In genomic region chr11:65389294-65389980, GRCh38 we compare ENCODE assay signal across 9 cellular contexts. TPM values are rescaled to one million over a fixed set of nuclear protein-coding genes. Genes with fewer than 3 reads are reported as not detected.
DNase-seq lines count a peak whose midpoint lies in the region; ATAC-seq and TF ChIP-seq lines count a peak whose summit lies in the region.
"Had no signal": no experiment of that assay in that cellular context is flagged by ENCODE, and none has a peak within 500 bp of the region (broad histone marks: within the 10 kb centered on the region; RNA-seq: fewer than 3 reads in every experiment).

No MANE protein-coding gene starts in this region.

- no peaks in the 10 kb centered on the region for H3K9me3 ChIP-seq in esophagus (ENCODE audit: control insufficient read depth in 2 of 2, insufficient read depth in 1 of 2, low read depth in 1 of 2, low read length in 1 of 2)
- H3K9me3 ChIP-seq in gastrocnemius medialis = no peaks in the 10 kb centered on the region

- H3K27ac ChIP-seq in esophagus (ENCODE audit: low read depth in 2 of 2, low read length in 1 of 2) (peak overlapping the region; percentile 49 to 58), gastrocnemius medialis (peak overlapping the region; percentile 38 to 100 (median 82))

- H3K4me1 ChIP-seq in esophagus (ENCODE audit: control insufficient read depth in 2 of 2, insufficient read depth in 2 of 2, low read length in 1 of 2) (peaks cover 17 to 32% of the 10 kb centered on the region in 2 donors), gastrocnemius medialis (peaks cover 42 to 43% of the 10 kb centered on the region in 2 donors)

- H3K36me3 ChIP-seq in esophagus (ENCODE audit: control insufficient read depth in 2 of 2, insufficient read depth in 2 of 2, low read length in 1 of 2) (peaks cover 9 to 44% of the 10 kb centered on the region in 2 donors), gastrocnemius medialis (peaks cover 0 to 20% of the 10 kb centered on the region in 2 donors)

- H3K4me3 ChIP-seq in esophagus (ENCODE audit: low read depth in 1 of 2, low read length in 2 of 2) (peak overlapping the region; percentile 32 to 84), gastrocnemius medialis (no peak overlapping the region)

- H3K27me3 ChIP-seq in esophagus (ENCODE audit: control insufficient read depth in 1 of 2, insufficient read depth in 2 of 2, low read length in 2 of 2) (no peaks in the 10 kb centered on the region), gastrocnemius medialis (no peaks in the 10 kb centered on the region)

- in situ Hi-C loops in G401 (cut with HindIII; ENCODE audit: low sequenced_read_pairs) = no loop called here
- in situ Hi-C loops in gastrocnemius medialis (cut with MboI; ENCODE audit: low sequenced_read_pairs in 4 of 4) = no loop called here

- no peak for TF ChIP-seq CTCF in gastrocnemius medialis (IDR thresholded peaks at IDR 0.05 in 4 of 5, conservative IDR thresholded peaks at IDR 0.05 in 1 of 5)

- WGBS in esophagus, 2 donors = 83 to 85% methylated on average over 19 to 20 of the region's 20 CpGs

- DNase-seq in G401 (ENCODE audit: low spot score) = peak; percentile 28
- DNase-seq in RPMI8226 = peak; percentile 53
- no peak for DNase-seq in gastrocnemius medialis
- no peak for DNase-seq in hypothalamus (lab: John Stamatoyannopoulos, UW)
- DNase-seq in NCI-H1436 treated with DMSO at 0.1 percent for 48 hours (lab: John Stamatoyannopoulos, UW) = no peak
- no peak for DNase-seq in NCI-H1105 (lab: John Stamatoyannopoulos, UW)
- no peak for DNase-seq in NCI-H526 treated with DMSO at 0.1 percent for 48 hours (lab: John Stamatoyannopoulos, UW)
- DNase-seq: NCI-H1930 had no signal

- intact Hi-C loops in gastrocnemius medialis (cut with DNase I; ENCODE audit: low total_unique reads) = no loop called here

- TF ChIP-seq POLR2A in gastrocnemius medialis (IDR thresholded peaks at IDR 0.05) = no peak

- no peak for ATAC-seq in gastrocnemius medialis

RNA-seq across cellular contexts. Expression of gene FRMD8, which starts 3.0 kb away (rescaled TPM):
- total RNA-seq in G401 (2014; rRNA removed; shearing (Covaris generic)) = 31.1 and 40.1 TPM in 2 replicates
- polyA plus RNA-seq in esophagus = 10 to 100 TPM; 25.2 to 27.8 TPM
- total RNA-seq in gastrocnemius medialis = 10 to 100 TPM; 11.5 to 51.7 (median 20.1) TPM

RNA-seq across cellular contexts. Expression of gene SLC25A45, which starts 7.0 kb away (rescaled TPM):
- 1.1 TPM in 1 of 2 replicates, not detected in the other for total RNA-seq in G401 (2014; rRNA removed; shearing (Covaris generic))
- 1 to 10 TPM; 2.4 to 6.0 TPM for polyA plus RNA-seq in esophagus
- 10 to 100 TPM in 1 of 4 donors, 1 to 10 TPM in 3; 2.6 to 12.4 (median 5.6) TPM for total RNA-seq in gastrocnemius medialis

RNA-seq across cellular contexts. Expression of gene NEAT1, which starts 33.2 kb away (rescaled TPM):
- total RNA-seq in G401 (2014; rRNA removed; shearing (Covaris generic)) = 4.4 and 12.4 TPM in 2 replicates
- 1,000 to 10,000 TPM in 1 of 2 donors, 100 to 1,000 TPM in 1; 536 to 1,203 TPM for polyA plus RNA-seq in esophagus
- total RNA-seq in gastrocnemius medialis = 100 to 1,000 TPM in 1 of 4 donors, 10 to 100 TPM in 3; 24.1 to 472 (median 32.8) TPM

RNA-seq across cellular contexts. Expression of gene TIGD3, which starts 34.9 kb away (rescaled TPM):
- total RNA-seq in G401 (2014; rRNA removed; shearing (Covaris generic)) = 0.12 and 1.9 TPM in 2 replicates
- polyA plus RNA-seq in esophagus = under 1 TPM; 0.10 to 0.16 TPM
- under 1 TPM; 0.16 to 0.71 (median 0.48) TPM for total RNA-seq in gastrocnemius medialis

RNA-seq across cellular contexts. Expression of gene DPF2, which starts 55.8 kb away (rescaled TPM):
- 52.8 and 54.3 TPM in 2 replicates for total RNA-seq in G401 (2014; rRNA removed; shearing (Covaris generic))
- 10 to 100 TPM; 12.2 to 17.4 TPM for polyA plus RNA-seq in esophagus
- total RNA-seq in gastrocnemius medialis = 10 to 100 TPM; 22.4 to 46.4 (median 36.1) TPM

Comparison
In these comparisons a context has a peak if more than half of its experiments do, and no peak if none do; other contexts are left out.
1. DNase-seq: peak in G401 (single experiment) and RPMI8226 (single experiment); none in gastrocnemius medialis (0 of 2), hypothalamus (0 of 51), NCI-H1436 treated with DMSO at 0.1 percent for 48 hours (single experiment), NCI-H1105 (single experiment) and NCI-H526 treated with DMSO at 0.1 percent for 48 hours (single experiment).
2. H3K4me3 ChIP-seq: peak in esophagus (2 of 2); none in gastrocnemius medialis (0 of 4).